ENCODE assay signal across 9 cellular contexts in genomic region chr22:39242389-39242808, GRCh38. TPM values are rescaled to one million over a fixed set of nuclear protein-coding genes. Genes with fewer than 3 reads are reported as not detected.
DNase-seq lines count a peak whose midpoint lies in the region; ATAC-seq and TF ChIP-seq lines count a peak whose summit lies in the region.
"Had no signal": no experiment of that assay in that cellular context is flagged by ENCODE, and none has a peak within 500 bp of the region (broad histone marks: within the 10 kb centered on the region; RNA-seq: fewer than 3 reads in every experiment).

No MANE protein-coding gene starts in this region.

- peaks cover 88% of the 10 kb centered on the region for H3K27me3 ChIP-seq in HUES48 (ENCODE audit: control insufficient read depth, insufficient read depth, low read length)
- no peaks in the 10 kb centered on the region for H3K27me3 ChIP-seq in mammary epithelial cell (ENCODE audit: insufficient read depth, low read length)
- H3K27me3 ChIP-seq in left lung = peaks cover 38 to 100% of the 10 kb centered on the region in 2 donors

- no TSS peak for BruUV-seq in mammary epithelial cell (replicated peaks; lab: Mats Ljungman, UMichigan)

- H3K36me3 ChIP-seq in HUES48 (ENCODE audit: control insufficient read depth, insufficient read depth, low read length) = no peaks in the 10 kb centered on the region
- H3K36me3 ChIP-seq in mammary epithelial cell (ENCODE audit: insufficient read depth, low read length) = no peaks in the 10 kb centered on the region
- no peaks in the 10 kb centered on the region for H3K36me3 ChIP-seq in left lung

- dilution Hi-C loops in mammary epithelial cell (cut with HindIII; ENCODE audit: low sequenced_read_pairs) = loop anchor here (25.0 kb wide), 1 partner anchor 270 kb away; the partner anchor contains the start of genes ATF4 and MIEF1

- peak overlapping the region; percentile 93 for H3K4me2 ChIP-seq in mammary epithelial cell (ENCODE audit: insufficient read depth, low read depth, low read length)

- no peaks in the 10 kb centered on the region for H4K20me1 ChIP-seq in mammary epithelial cell (ENCODE audit: insufficient read depth, low read length)

- TF ChIP-seq CTCF in mammary epithelial cell (conservative IDR thresholded peaks at IDR 0.05 in 1 of 2, IDR thresholded peaks at IDR 0.05 in 1 of 2; ENCODE audit: extremely low read depth in 1 of 2, insufficient read depth in 1 of 2, low read depth in 1 of 2, low read length in 2 of 2) (no peak), left lung (IDR thresholded peaks at IDR 0.05) (no peak)

- ATAC-seq in left lung (no peak), HG03460 (IDR thresholded peaks at IDR 0.05; ENCODE audit: unreplicated experiment) (no peak)

- DNase-seq in mammary epithelial cell = no peak
- peak in 1 of 2 donors; percentile 59 for DNase-seq in left lung
- peak in 1 of 49 donors; percentile 91 for DNase-seq in substantia nigra (lab: John Stamatoyannopoulos, UW)
- no peak for DNase-seq in MV-4-11 (lab: John Stamatoyannopoulos, UW)
- no peak for DNase-seq in effector CD8-positive, alpha-beta T cell (lab: John Stamatoyannopoulos, UW)
- DNase-seq: KBM-7; stimulated activated CD4-positive, alpha-beta T cell treated with anti-CD3 and anti-CD28 coated beads, Interleukin-12 subunit alpha, Interleukin-12 subunit beta, amount 100 ng/mL, for 4 hours had no signal

- H3K4me1 ChIP-seq in HUES48 (ENCODE audit: control insufficient read depth, insufficient read depth, low read length) = peaks cover 20% of the 10 kb centered on the region
- peaks cover 37% of the 10 kb centered on the region for H3K4me1 ChIP-seq in mammary epithelial cell (ENCODE audit: insufficient read depth, low read length)
- peaks cover 12 to 82% of the 10 kb centered on the region in 2 donors for H3K4me1 ChIP-seq in left lung

- no peaks in the 10 kb centered on the region for H3K9me3 ChIP-seq in HUES48 (ENCODE audit: control insufficient read depth, insufficient read depth, low read length)
- H3K9me3 ChIP-seq in mammary epithelial cell (replicated peaks; ENCODE audit: insufficient read depth, low read length) = no peaks in the 10 kb centered on the region
- H3K9me3 ChIP-seq in left lung = no peaks in the 10 kb centered on the region

- CTCF ChIA-PET in mammary epithelial cell (lab: Charles Lee; ENCODE audit: low non-redundant PET) = no interaction called here

- H3K4me3 ChIP-seq in HUES48 (ENCODE audit: low read depth, low read length) = peak overlapping the region; percentile 63
- H3K4me3 ChIP-seq in mammary epithelial cell (replicated peaks in 1 of 3; ENCODE audit: insufficient read depth in 1 of 3, low read depth in 2 of 3, low read length in 3 of 3) = peak overlapping the region; percentile 63 to 74 (median 70)
- H3K4me3 ChIP-seq in left lung = peak overlapping the region; percentile 38 to 54

- H3K9ac ChIP-seq in HUES48 (ENCODE audit: low read depth, low read length) (no peak overlapping the region), mammary epithelial cell (ENCODE audit: insufficient read depth, low read length) (no peak overlapping the region)

- H3K27ac ChIP-seq in HUES48 (ENCODE audit: low read depth, low read length) (no peak overlapping the region), mammary epithelial cell (ENCODE audit: insufficient read depth, low read depth, low read length) (no peak overlapping the region), left lung (peak overlapping the region; percentile 39 to 73), substantia nigra (ENCODE audit: low read depth, low read length, poor library complexity, severe bottlenecking) (peak overlapping the region; percentile 67)

- intact Hi-C loops in mammary epithelial cell (cut with micrococcal nuclease) (loop anchor here (2.0 kb wide), 1 partner anchor 36 kb away; no protein-coding TSS in a partner anchor), left lung (cut with DNase I) (loop anchor here in 1 of 2 donors (10.0 kb wide), 1 partner anchor 62 kb away; no protein-coding TSS in a partner anchor)

- WGBS in mammary epithelial cell (ENCODE audit: low coverage, missing lambda C conversion rate) = no CpG with 5 or more reads among the region's 54 CpGs

- in situ Hi-C loops in mammary epithelial cell (cut with MboI; ENCODE audit: low sequenced_read_pairs in 2 of 2) = no loop called here

- H2AFZ ChIP-seq in mammary epithelial cell (ENCODE audit: low read depth, low read length) = peak overlapping the region; percentile 76

- H3K79me2 ChIP-seq in mammary epithelial cell (ENCODE audit: insufficient read depth, low read length) = peaks cover 53% of the 10 kb centered on the region

RNA-seq across cellular contexts. Expression of gene PDGFB, which starts 2.4 kb away (rescaled TPM):
- total RNA-seq in mammary epithelial cell (10 to 100 TPM; 11.2 to 29.2 TPM), left lung (10 to 100 TPM; 21.9 to 28.2 TPM)
- polyA plus RNA-seq in mammary epithelial cell = 9.1 TPM
- polyA minus RNA-seq in mammary epithelial cell = 32.0 TPM

Comparison
In these comparisons a context has a peak if more than half of its experiments do, and no peak if none do; other contexts are left out.
1. H3K27ac ChIP-seq: peak in left lung (2 of 2) and substantia nigra (single experiment); none in HUES48 (single experiment) and mammary epithelial cell (single experiment).
2. Peak in every context shown above with its lines, with median percentiles within 50 percentile points of each other: H3K4me3 ChIP-seq.